8 cellular contexts compared by ENCODE assay signal in the genomic region with DNA sequence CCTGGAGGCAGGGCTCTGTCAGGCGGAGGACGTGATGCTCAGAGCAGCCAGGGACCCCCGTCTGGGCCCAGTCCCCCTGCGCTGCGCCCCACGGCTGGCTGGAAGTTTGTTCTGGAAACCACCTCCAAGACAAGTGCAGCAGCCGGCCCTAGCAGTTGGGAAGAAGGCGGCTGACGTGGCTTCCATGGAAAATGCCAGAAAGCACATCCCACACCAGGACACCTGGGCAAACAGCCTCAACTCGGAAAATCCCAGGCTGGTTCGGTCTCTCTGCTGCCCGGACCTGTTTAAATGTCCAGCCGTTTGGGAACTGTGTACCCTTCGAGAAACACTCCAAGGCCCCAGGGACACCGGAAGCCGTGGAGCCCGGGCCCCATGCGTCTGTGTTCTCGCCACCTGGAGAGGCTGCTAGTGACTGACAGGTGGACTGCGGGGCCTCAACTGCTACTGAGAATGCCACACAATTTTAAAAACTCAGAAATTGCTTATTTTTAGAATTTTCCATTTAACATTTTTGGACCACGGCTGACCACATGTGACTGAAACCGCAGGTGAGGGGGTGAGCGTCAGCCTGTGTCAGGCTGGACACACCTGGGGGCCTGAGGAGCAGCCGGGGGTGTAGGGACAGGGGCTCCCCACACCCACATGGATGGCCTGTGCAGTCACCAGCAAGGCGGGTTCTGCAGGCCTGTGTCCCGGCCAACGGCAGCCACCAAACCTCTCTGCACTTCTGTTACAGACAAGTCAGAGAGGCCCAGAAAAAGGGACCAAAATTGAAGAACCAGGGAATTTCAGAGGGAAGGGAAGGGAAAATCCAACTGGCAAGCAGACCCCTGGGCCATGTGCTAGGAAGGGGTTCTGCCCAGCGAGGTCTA. TPM values are rescaled to one million over a fixed set of nuclear protein-coding genes. Genes with fewer than 3 reads are reported as not detected.
A peak's percentile ranks its signal among the peaks of the same experiment; 100 is the strongest.
DNase-seq lines count a peak whose midpoint lies in the region; ATAC-seq lines count a peak whose summit lies in the region.

No MANE protein-coding gene starts in this region.

- DNase-seq in GM23248 = peak; percentile 57
- DNase-seq in activated T-cell treated with anti-CD3 and anti-CD28 coated beads, Interleukin-2, amount 50 U/mL, for 4 hours = peak; percentile 1
- DNase-seq in inferior parietal cortex (ENCODE audit: extremely low spot score) = peak; percentile 32
- no peak for DNase-seq in stimulated activated effector memory CD8-positive, alpha-beta T cell treated with anti-CD3 and anti-CD28 coated beads, Interleukin-12 subunit alpha, Interleukin-12 subunit beta, amount 100 ng/mL, for 72 hours (ENCODE audit: low spot score in 2 of 2)
- DNase-seq in NCI-H774 (lab: John Stamatoyannopoulos, UW) = no peak
- no peak for DNase-seq in RKO (ENCODE audit: low spot score)
- DNase-seq in NCI-H446 (lab: John Stamatoyannopoulos, UW) = no peak

- peaks cover 66% of the 10 kb centered on the region for H3K4me1 Mint-ChIP-seq in activated T-cell treated with anti-CD3 and anti-CD28 coated beads, Interleukin-2, amount 50 U/mL, for 4 hours (ENCODE audit: low read depth)
- peaks cover 68% of the 10 kb centered on the region for H3K4me1 Mint-ChIP-seq in stimulated activated effector memory CD8-positive, alpha-beta T cell treated with anti-CD3 and anti-CD28 coated beads, Interleukin-12 subunit alpha, Interleukin-12 subunit beta, amount 100 ng/mL, for 72 hours

- no peak overlapping the region for H3K4me3 Mint-ChIP-seq in activated T-cell treated with anti-CD3 and anti-CD28 coated beads, Interleukin-2, amount 50 U/mL, for 4 hours
- no peak overlapping the region for H3K4me3 Mint-ChIP-seq in stimulated activated effector memory CD8-positive, alpha-beta T cell treated with anti-CD3 and anti-CD28 coated beads, Interleukin-12 subunit alpha, Interleukin-12 subunit beta, amount 100 ng/mL, for 72 hours

- 80% methylated on average over 28 of the region's 28 CpGs for WGBS in GM23248 (ENCODE audit: low coverage in 1 of 2, low lambda C conversion rate in 2 of 2, missing lambda C conversion rate in 2 of 2), 2 experiments

- H3K9ac ChIP-seq in GM23248 = no peak overlapping the region

- no peaks in the 10 kb centered on the region; the same call in 1 of the 2 replicates for H3F3A ChIP-seq in GM23248 (ENCODE audit: insufficient read depth)

- no peaks in the 10 kb centered on the region for H3K9me3 ChIP-seq in GM23248 (ENCODE audit: low read depth)

- H3K27me3 Mint-ChIP-seq in activated T-cell treated with anti-CD3 and anti-CD28 coated beads, Interleukin-2, amount 50 U/mL, for 4 hours (ENCODE audit: low read depth) = no peaks in the 10 kb centered on the region

- peaks cover 13% of the 10 kb centered on the region for H3K36me3 Mint-ChIP-seq in activated T-cell treated with anti-CD3 and anti-CD28 coated beads, Interleukin-2, amount 50 U/mL, for 4 hours (ENCODE audit: insufficient read depth)
- H3K36me3 Mint-ChIP-seq in stimulated activated effector memory CD8-positive, alpha-beta T cell treated with anti-CD3 and anti-CD28 coated beads, Interleukin-12 subunit alpha, Interleukin-12 subunit beta, amount 100 ng/mL, for 72 hours = peaks cover 42% of the 10 kb centered on the region

- H3K36me3 ChIP-seq in GM23248 (ENCODE audit: low read depth) = no peaks in the 10 kb centered on the region

- peak overlapping the region; percentile 76 for H3K27ac Mint-ChIP-seq in stimulated activated effector memory CD8-positive, alpha-beta T cell treated with anti-CD3 and anti-CD28 coated beads, Interleukin-12 subunit alpha, Interleukin-12 subunit beta, amount 100 ng/mL, for 72 hours

- H2AFZ ChIP-seq in GM23248 = no peak overlapping the region

- in situ Hi-C loops in GM23248 (cut with MboI) = no loop called here

- no peak overlapping the region for H3K4me3 ChIP-seq in GM23248

- no peaks in the 10 kb centered on the region for H3K9me3 Mint-ChIP-seq in activated T-cell treated with anti-CD3 and anti-CD28 coated beads, Interleukin-2, amount 50 U/mL, for 4 hours
- no peaks in the 10 kb centered on the region for H3K9me3 Mint-ChIP-seq in stimulated activated effector memory CD8-positive, alpha-beta T cell treated with anti-CD3 and anti-CD28 coated beads, Interleukin-12 subunit alpha, Interleukin-12 subunit beta, amount 100 ng/mL, for 72 hours

- H3K4me2 ChIP-seq in GM23248 (ENCODE audit: unreplicated experiment) = no peak overlapping the region

- H3K27me3 ChIP-seq in GM23248 (replicated peaks; ENCODE audit: insufficient read depth) = no peaks in the 10 kb centered on the region

- H3K27ac ChIP-seq in GM23248 = 0 out of 2 replicates have a peak overlapping the region, but pooled peaks have one; percentile 6

- no peaks in the 10 kb centered on the region for H3K9me2 ChIP-seq in GM23248 (ENCODE audit: insufficient read depth)

- peaks cover 88% of the 10 kb centered on the region for H3K79me2 ChIP-seq in GM23248 (ENCODE audit: insufficient read depth)

- ATAC-seq in activated T-cell treated with anti-CD3 and anti-CD28 coated beads, Interleukin-2, amount 50 U/mL, for 4 hours = no peak
- no peak for ATAC-seq in stimulated activated effector memory CD8-positive, alpha-beta T cell treated with anti-CD3 and anti-CD28 coated beads, Interleukin-12 subunit alpha, Interleukin-12 subunit beta, amount 100 ng/mL, for 72 hours
- no peak for ATAC-seq in GM18909 (IDR thresholded peaks at IDR 0.05; ENCODE audit: poor library complexity, unreplicated experiment)

- peaks cover 12% of the 10 kb centered on the region for H3K4me1 ChIP-seq in GM23248 (ENCODE audit: insufficient read depth)

- H4K20me1 ChIP-seq in GM23248 (ENCODE audit: insufficient read depth) = no peaks in the 10 kb centered on the region

RNA-seq across cellular contexts. Expression of a gene that starts 31.7 kb away (rescaled TPM):
- total RNA-seq in GM23248 (2014; rRNA removed; shearing (Covaris generic)) = 36.7 and 46.2 TPM in 2 replicates
- polyA plus RNA-seq in GM23248 (2016; fragmentation: Nextera tagmentation; extraction: Ambion mirVana) = 30.0 and 34.3 TPM in 2 replicates
- total RNA-seq in activated T-cell treated with anti-CD3 and anti-CD28 coated beads, Interleukin-2, amount 50 U/mL, for 4 hours = 10 to 100 TPM; 23.7 to 28.7 (median 26.6) TPM

Comparison
In these comparisons a context has a peak if more than half of its experiments do, and no peak if none do; other contexts are left out.
1. DNase-seq: peak in GM23248 (single experiment), activated T-cell treated with anti-CD3 and anti-CD28 coated beads, Interleukin-2, amount 50 U/mL, for 4 hours (single experiment) and inferior parietal cortex (single experiment); none in stimulated activated effector memory CD8-positive, alpha-beta T cell treated with anti-CD3 and anti-CD28 coated beads, Interleukin-12 subunit alpha, Interleukin-12 subunit beta, amount 100 ng/mL, for 72 hours (0 of 2), NCI-H774 (single experiment), RKO (single experiment) and NCI-H446 (0 of 2).